Comparison of ENCODE assay signal across 19 cellular contexts in the genomic region with DNA sequence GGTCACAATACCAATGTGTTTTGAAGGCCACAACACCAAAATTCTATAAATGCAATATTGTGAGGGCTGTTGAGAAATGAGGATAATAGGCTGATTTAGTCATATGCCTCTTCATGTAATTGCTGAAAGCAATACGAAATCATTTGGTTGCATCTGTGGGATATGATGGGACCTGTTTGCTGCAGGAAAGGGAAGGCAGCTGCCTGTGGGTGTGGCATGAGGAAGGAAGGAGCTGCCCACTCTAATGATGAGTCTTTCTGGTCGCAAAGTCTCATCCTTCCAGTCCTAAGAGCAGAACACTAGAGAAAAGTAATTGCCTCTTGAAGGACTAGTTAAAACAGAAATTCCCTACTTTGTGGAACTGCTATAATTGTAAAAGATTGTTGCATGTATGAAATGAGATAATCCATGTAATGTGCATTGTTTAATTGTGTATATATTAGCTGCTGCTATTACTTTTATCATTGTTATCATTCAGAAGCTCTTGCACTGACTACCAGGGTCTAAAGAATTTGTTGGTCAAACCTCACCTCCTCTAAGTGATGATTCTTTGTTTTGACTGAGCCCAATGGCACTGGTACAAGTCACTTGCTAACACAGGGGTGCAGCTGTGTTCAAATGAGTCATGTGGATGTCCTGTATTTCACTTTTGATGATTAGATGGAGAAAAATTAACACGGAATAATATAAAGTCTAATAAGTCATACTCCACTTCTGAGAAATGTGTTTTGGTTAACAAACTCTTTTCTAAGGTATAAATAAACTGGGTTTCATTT.
DNase-seq lines count a peak whose midpoint lies in the region; ATAC-seq and TF ChIP-seq lines count a peak whose summit lies in the region.
"Had no signal": no experiment of that assay in that cellular context is flagged by ENCODE, and none has a peak within 500 bp of the region (broad histone marks: within the 10 kb centered on the region; RNA-seq: fewer than 3 reads in every experiment).

No MANE protein-coding gene starts in this region.

- H3K4me1 Mint-ChIP-seq in mesothelial cell of epicardium = peaks cover 36% of the 10 kb centered on the region
- H3K4me1 Mint-ChIP-seq in activated naive CD4-positive, alpha-beta T cell treated with anti-CD3 and anti-CD28 coated beads for 36 hours (ENCODE audit: low read depth) = peaks cover 16% of the 10 kb centered on the region
- H3K4me1 Mint-ChIP-seq: activated CD4-positive, alpha-beta T cell treated with anti-CD3 and anti-CD28 coated beads, Interleukin-2, amount 10 ng/mL, durations not matched to agents 7 days and 5 days; brain had no signal

- H3K27me3 Mint-ChIP-seq in mesothelial cell of epicardium (ENCODE audit: low read depth) = no peaks in the 10 kb centered on the region
- H3K27me3 Mint-ChIP-seq in activated naive CD4-positive, alpha-beta T cell treated with anti-CD3 and anti-CD28 coated beads for 36 hours (ENCODE audit: low read depth) = no peaks in the 10 kb centered on the region
- H3K27me3 Mint-ChIP-seq: activated CD4-positive, alpha-beta T cell treated with anti-CD3 and anti-CD28 coated beads, Interleukin-2, amount 10 ng/mL, durations not matched to agents 7 days and 5 days had no signal

- H4K20me1 ChIP-seq in Loucy (ENCODE audit: insufficient read depth, low read length, poor library complexity, severe bottlenecking) = no peaks in the 10 kb centered on the region
- no peaks in the 10 kb centered on the region for H4K20me1 ChIP-seq in mammary epithelial cell (ENCODE audit: insufficient read depth, low read length)

- peaks cover 8% of the 10 kb centered on the region for H3K9me3 Mint-ChIP-seq in mesothelial cell of epicardium
- H3K9me3 Mint-ChIP-seq in activated naive CD4-positive, alpha-beta T cell treated with anti-CD3 and anti-CD28 coated beads for 36 hours = no peaks in the 10 kb centered on the region
- H3K9me3 Mint-ChIP-seq: activated CD4-positive, alpha-beta T cell treated with anti-CD3 and anti-CD28 coated beads, Interleukin-2, amount 10 ng/mL, durations not matched to agents 7 days and 5 days; activated naive CD4-positive, alpha-beta T cell treated with anti-CD3 and anti-CD28 coated beads, Interleukin-2, amount 50 U/mL, for 72 hours; T-helper 2 cell treated with Interferon-gamma antibody and Interleukin-4, amounts not matched to agents 5 μg/mL and 100 μg/mL, for 36 hours had no signal

- H3K4me3 Mint-ChIP-seq in mesothelial cell of epicardium = no peak overlapping the region
- no peak overlapping the region for H3K4me3 Mint-ChIP-seq in activated naive CD4-positive, alpha-beta T cell treated with anti-CD3 and anti-CD28 coated beads for 36 hours
- H3K4me3 Mint-ChIP-seq: activated CD4-positive, alpha-beta T cell treated with anti-CD3 and anti-CD28 coated beads, Interleukin-2, amount 10 ng/mL, durations not matched to agents 7 days and 5 days; brain; T-helper 2 cell treated with Interferon-gamma antibody and Interleukin-4, amounts not matched to agents 5 μg/mL and 100 μg/mL, for 36 hours had no signal

- no peak for TF ChIP-seq CTCF in AG10803 (conservative IDR thresholded peaks at IDR 0.05; ENCODE audit: low read length)
- TF ChIP-seq CTCF in Loucy (conservative IDR thresholded peaks at IDR 0.05; ENCODE audit: low read length) = no peak
- TF ChIP-seq CTCF in mammary epithelial cell (conservative IDR thresholded peaks at IDR 0.05 in 1 of 2, IDR thresholded peaks at IDR 0.05 in 1 of 2; ENCODE audit: extremely low read depth in 1 of 2, insufficient read depth in 1 of 2, low read depth in 1 of 2, low read length in 2 of 2) = no peak
- no peak for TF ChIP-seq CTCF in mesothelial cell of epicardium (IDR thresholded peaks at IDR 0.05; ENCODE audit: unreplicated experiment)

- intact Hi-C loops in mammary epithelial cell (cut with micrococcal nuclease) = loop anchor here (1.0 to 10.0 kb wide), 3 partner anchors 33 to 135 kb away; no protein-coding TSS in a partner anchor
- intact Hi-C loops in activated naive CD4-positive, alpha-beta T cell treated with anti-CD3 and anti-CD28 coated beads for 36 hours (cut with micrococcal nuclease) = loop anchor here (2.0 kb wide), 1 partner anchor 31 kb away; no protein-coding TSS in a partner anchor

- H3K4me3 ChIP-seq in AG10803 (ENCODE audit: low read length) = no peak overlapping the region
- H3K4me3 ChIP-seq in Loucy (ENCODE audit: low read length, poor library complexity, severe bottlenecking) = no peak overlapping the region
- peak overlapping the region in 2 of 3 experiments; percentile 10 to 22 for H3K4me3 ChIP-seq in mammary epithelial cell (replicated peaks in 1 of 3; ENCODE audit: insufficient read depth in 1 of 3, low read depth in 2 of 3, low read length in 3 of 3)
- H3K4me3 ChIP-seq: GM12878 had no signal

- WGBS in mammary epithelial cell (ENCODE audit: low coverage, missing lambda C conversion rate) = 0% methylated on average over 3 of the region's 3 CpGs

- H3K36me3 Mint-ChIP-seq in mesothelial cell of epicardium = peaks cover 2% of the 10 kb centered on the region
- no peaks in the 10 kb centered on the region for H3K36me3 Mint-ChIP-seq in activated naive CD4-positive, alpha-beta T cell treated with anti-CD3 and anti-CD28 coated beads for 36 hours (ENCODE audit: low read depth)
- H3K36me3 Mint-ChIP-seq: activated naive CD4-positive, alpha-beta T cell treated with anti-CD3 and anti-CD28 coated beads, Interleukin-2, amount 50 U/mL, for 72 hours; brain had no signal

- CTCF ChIA-PET in mammary epithelial cell (lab: Charles Lee; ENCODE audit: low non-redundant PET) = interaction anchor here (0.6 to 0.7 kb wide), 2 partner anchors 35 to 387 kb away, joined by 3 read pairs; no protein-coding TSS in a partner anchor
- CTCF ChIA-PET in activated naive CD4-positive, alpha-beta T cell treated with anti-CD3 and anti-CD28 coated beads for 36 hours (lab: Charles Lee) = interaction anchor here (0.8 kb wide), 1 partner anchor 314 kb away, joined by 9 read pairs; no protein-coding TSS in a partner anchor

- in situ Hi-C loops in mammary epithelial cell (cut with MboI; ENCODE audit: low sequenced_read_pairs in 2 of 2) = loop anchor here in 1 of 2 donors (10.0 kb wide), 1 partner anchor 325 kb away; no protein-coding TSS in a partner anchor

- H3K36me3 ChIP-seq in Loucy (ENCODE audit: insufficient read depth, low read length) = no peaks in the 10 kb centered on the region
- no peaks in the 10 kb centered on the region for H3K36me3 ChIP-seq in mammary epithelial cell (ENCODE audit: insufficient read depth, low read length)

- H3K9me3 ChIP-seq in Loucy (ENCODE audit: insufficient read depth, low read depth, low read length) (no peaks in the 10 kb centered on the region), mammary epithelial cell (replicated peaks; ENCODE audit: insufficient read depth, low read length) (no peaks in the 10 kb centered on the region)

- no peaks in the 10 kb centered on the region for H3K79me2 ChIP-seq in Loucy (ENCODE audit: insufficient read depth, low read length)
- H3K79me2 ChIP-seq in mammary epithelial cell (ENCODE audit: insufficient read depth, low read length) = no peaks in the 10 kb centered on the region

- H3K4me1 ChIP-seq in Loucy (ENCODE audit: insufficient read depth, low read length, poor library complexity, severe bottlenecking) (peaks cover 26% of the 10 kb centered on the region), mammary epithelial cell (ENCODE audit: insufficient read depth, low read length) (peaks cover 63% of the 10 kb centered on the region)

- no peaks in the 10 kb centered on the region for H3F3A ChIP-seq in Loucy (ENCODE audit: low read depth)

- H3K27ac Mint-ChIP-seq in mesothelial cell of epicardium = peak overlapping the region; percentile 58
- no peak overlapping the region for H3K27ac Mint-ChIP-seq in activated naive CD4-positive, alpha-beta T cell treated with anti-CD3 and anti-CD28 coated beads for 36 hours
- H3K27ac Mint-ChIP-seq: activated CD4-positive, alpha-beta T cell treated with anti-CD3 and anti-CD28 coated beads, Interleukin-2, amount 10 ng/mL, durations not matched to agents 7 days and 5 days; activated naive CD4-positive, alpha-beta T cell treated with anti-CD3 and anti-CD28 coated beads, Interleukin-2, amount 50 U/mL, for 72 hours; brain; T-helper 2 cell treated with Interferon-gamma antibody and Interleukin-4, amounts not matched to agents 5 μg/mL and 100 μg/mL, for 36 hours had no signal

- H2AFZ ChIP-seq in Loucy (ENCODE audit: low read length) (peak overlapping the region; percentile 58; the same call in 1 of the 2 replicates), mammary epithelial cell (ENCODE audit: low read depth, low read length) (peak overlapping the region; percentile 74)

- no peaks in the 10 kb centered on the region for H3K9me2 ChIP-seq in Loucy (replicated peaks; ENCODE audit: low read depth, low read length)

- H3K9ac ChIP-seq in Loucy (ENCODE audit: low read depth, low read length, poor library complexity, severe bottlenecking) (no peak overlapping the region), mammary epithelial cell (ENCODE audit: insufficient read depth, low read length) (peak overlapping the region; percentile 60)
- H3K9ac ChIP-seq: KMS-11 had no signal

- peak; percentile 26 for DNase-seq in AG10803 (ENCODE audit: low read depth)
- peak; percentile 87 for DNase-seq in mammary epithelial cell
- no peak for DNase-seq in mesothelial cell of epicardium (ENCODE audit: low spot score in 2 of 2, unreplicated experiment in 2 of 2)
- DNase-seq in activated naive CD4-positive, alpha-beta T cell treated with anti-CD3 and anti-CD28 coated beads for 36 hours = no peak
- no peak for DNase-seq in substantia nigra (lab: John Stamatoyannopoulos, UW)
- DNase-seq: activated CD4-positive, alpha-beta T cell treated with anti-CD3 and anti-CD28 coated beads, Interleukin-2, amount 10 ng/mL, durations not matched to agents 7 days and 5 days; NCI-H1417 treated with DMSO at 0.1 percent for 48 hours; NCI-H345; NK-92 treated with Interleukin-12 subunit alpha and Interleukin-12 subunit beta, amount 100 ng/mL, for 24 hours; stimulated activated CD4-positive, alpha-beta T cell treated with anti-CD3 and anti-CD28 coated beads, Interleukin-4, amount 100 ng/mL, for 4 hours had no signal

- BruUV-seq in mammary epithelial cell (replicated peaks; lab: Mats Ljungman, UMichigan) = TSS peak; percentile 3

- peak overlapping the region; percentile 8 for H3K4me2 ChIP-seq in Loucy (ENCODE audit: low read depth, low read length, poor library complexity, severe bottlenecking)
- peak overlapping the region; percentile 69 for H3K4me2 ChIP-seq in mammary epithelial cell (ENCODE audit: insufficient read depth, low read depth, low read length)
- H3K4me2 ChIP-seq: KMS-11 had no signal

- dilution Hi-C loops in mammary epithelial cell (cut with HindIII; ENCODE audit: low sequenced_read_pairs) = loop anchor here (5.0 to 25.0 kb wide), 2 partner anchors 32 to 327 kb away; no protein-coding TSS in a partner anchor

- ATAC-seq in GM18498 (IDR thresholded peaks at IDR 0.05; ENCODE audit: unreplicated experiment) (no peak), HG03139 (IDR thresholded peaks at IDR 0.05; ENCODE audit: unreplicated experiment) (no peak)
- ATAC-seq: activated naive CD4-positive, alpha-beta T cell treated with anti-CD3 and anti-CD28 coated beads, Interleukin-2, amount 50 U/mL, for 72 hours; GM12878; left lobe of liver had no signal

- H3K27ac ChIP-seq in mammary epithelial cell (ENCODE audit: insufficient read depth, low read depth, low read length) = peak overlapping the region; percentile 94
- no peak overlapping the region for H3K27ac ChIP-seq in substantia nigra (ENCODE audit: low read depth, low read length, poor library complexity, severe bottlenecking)
- H3K27ac ChIP-seq: KMS-11 had no signal

- H3K27me3 ChIP-seq in Loucy (ENCODE audit: insufficient read depth, low read length, poor library complexity, severe bottlenecking) (no peaks in the 10 kb centered on the region), mammary epithelial cell (ENCODE audit: insufficient read depth, low read length) (no peaks in the 10 kb centered on the region)

Comparison
In these comparisons a context has a peak if more than half of its experiments do, and no peak if none do; other contexts are left out.
1. DNase-seq: peak in AG10803 (single experiment) and mammary epithelial cell (single experiment); none in mesothelial cell of epicardium (0 of 2), activated naive CD4-positive, alpha-beta T cell treated with anti-CD3 and anti-CD28 coated beads for 36 hours (single experiment) and substantia nigra (0 of 49).
2. H3K4me3 ChIP-seq: peak in mammary epithelial cell (2 of 3); none in AG10803 (single experiment) and Loucy (single experiment).